Comparison of ENCODE assay signal across 25 cellular contexts in the genomic region with DNA sequence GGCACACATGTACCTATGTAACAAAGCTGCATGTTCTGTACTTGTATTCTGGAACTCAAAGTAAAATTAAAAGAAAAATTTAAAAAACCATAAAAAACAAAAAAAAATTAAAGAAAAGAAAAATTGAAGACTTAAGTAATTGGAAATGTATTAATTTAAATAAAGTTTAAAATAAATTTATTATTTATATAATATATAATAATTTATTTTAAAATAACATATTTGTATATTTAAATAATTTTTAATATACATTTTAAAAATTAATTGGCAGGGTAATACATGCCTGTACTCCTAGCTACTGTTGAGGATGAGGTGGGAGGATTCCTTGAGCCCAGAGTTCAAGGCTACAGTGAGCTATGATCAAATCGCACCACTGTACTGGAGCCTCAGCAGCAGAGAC.
"Had no signal": no experiment of that assay in that cellular context is flagged by ENCODE, and none has a peak within 500 bp of the region (broad histone marks: within the 10 kb centered on the region; RNA-seq: fewer than 3 reads in every experiment).

No MANE protein-coding gene starts in this region.

- H3K27me3 Mint-ChIP-seq: memory B cell; naive thymus-derived CD8-positive, alpha-beta T cell; stimulated activated naive B cell treated with anti-CD40 and anti-IgM and Interleukin-4, amounts not matched to agents 10 μg/mL and 1 μg/mL and 100 μg/mL, for 72 hours had no signal

- DNase-seq: hypothalamus; immature natural killer cell; left ventricle myocardium inferior; midbrain; naive thymus-derived CD8-positive, alpha-beta T cell; nucleus accumbens; right lobe of liver; stimulated activated CD4-positive, alpha-beta T cell treated with anti-CD3 and anti-CD28 coated beads, Interleukin-12 subunit alpha, Interleukin-12 subunit beta, amount 100 ng/mL, for 4 hours; stimulated activated CD4-positive, alpha-beta T cell treated with anti-CD3 and anti-CD28 coated beads, Interleukin-15, amount 100 ng/mL, for 24 hours; stimulated activated CD4-positive, alpha-beta T cell treated with anti-CD3 and anti-CD28 coated beads, Interleukin-2, amount 100 ng/mL, for 24 hours; stimulated activated CD4-positive, alpha-beta T cell treated with anti-CD3 and anti-CD28 coated beads, Interleukin-4, amount 100 ng/mL, for 1 hour; stimulated activated naive B cell treated with anti-CD40 and anti-IgM and Interleukin-4, amounts not matched to agents 10 μg/mL and 1 μg/mL and 100 μg/mL, for 72 hours; stimulated activated naive CD8-positive, alpha-beta T cell treated with anti-CD3 and anti-CD28 coated beads, Interleukin-15, Interleukin-2, amounts not matched to agents 100 U/mL and 50 U/mL, for 24 hours; stomach; testis; thyroid gland; transverse colon; upper lobe of right lung had no signal

- H3K9me3 ChIP-seq: right lobe of liver, testis, thyroid gland, upper lobe of right lung had no signal

- FAIRE-seq: islet of Langerhans, urothelium cell line had no signal

- H3K4me1 Mint-ChIP-seq: immature natural killer cell; memory B cell; naive thymus-derived CD8-positive, alpha-beta T cell; nephron; neural crest cell; stimulated activated naive B cell treated with anti-CD40 and anti-IgM and Interleukin-4, amounts not matched to agents 10 μg/mL and 1 μg/mL and 100 μg/mL, for 72 hours had no signal

- H3K36me3 ChIP-seq: left ventricle myocardium inferior, right atrium auricular region, right lobe of liver, stomach, thyroid gland, transverse colon, upper lobe of right lung had no signal

- H3K27ac Mint-ChIP-seq: immature natural killer cell; memory B cell; naive thymus-derived CD8-positive, alpha-beta T cell; nephron; stimulated activated naive B cell treated with anti-CD40 and anti-IgM and Interleukin-4, amounts not matched to agents 10 μg/mL and 1 μg/mL and 100 μg/mL, for 72 hours had no signal

- H3K27ac ChIP-seq: left ventricle myocardium inferior, parathyroid adenoma, right atrium auricular region, right lobe of liver, stomach, testis, thyroid gland, transverse colon, upper lobe of right lung had no signal

- H3K4me3 ChIP-seq: left ventricle myocardium inferior, right atrium auricular region, right lobe of liver, stomach, testis, thyroid gland, transverse colon, upper lobe of right lung had no signal

- H3K4me1 ChIP-seq: left ventricle myocardium inferior, parathyroid adenoma, right atrium auricular region, right lobe of liver, stomach, testis, thyroid gland, transverse colon, upper lobe of right lung had no signal

- H3K27me3 ChIP-seq: right atrium auricular region, right lobe of liver, stomach, testis, thyroid gland, transverse colon, upper lobe of right lung had no signal

- ATAC-seq: naive thymus-derived CD8-positive, alpha-beta T cell; right lobe of liver; stimulated activated naive B cell treated with anti-CD40 and anti-IgM and Interleukin-4, amounts not matched to agents 10 μg/mL and 1 μg/mL and 100 μg/mL, for 72 hours; stimulated activated naive CD8-positive, alpha-beta T cell treated with anti-CD3 and anti-CD28 coated beads, Interleukin-15, Interleukin-2, amounts not matched to agents 100 U/mL and 50 U/mL, for 24 hours; upper lobe of right lung had no signal

- H3K36me3 Mint-ChIP-seq: memory B cell; stimulated activated naive B cell treated with anti-CD40 and anti-IgM and Interleukin-4, amounts not matched to agents 10 μg/mL and 1 μg/mL and 100 μg/mL, for 72 hours had no signal

- H3K4me3 Mint-ChIP-seq: immature natural killer cell; memory B cell; naive thymus-derived CD8-positive, alpha-beta T cell; nephron; neural crest cell; stimulated activated naive B cell treated with anti-CD40 and anti-IgM and Interleukin-4, amounts not matched to agents 10 μg/mL and 1 μg/mL and 100 μg/mL, for 72 hours had no signal
